ENCODE assay signal across 12 cellular contexts in genomic region chr22:22943521-22944267, GRCh38. TPM values are rescaled to one million over a fixed set of nuclear protein-coding genes. Genes with fewer than 3 reads are reported as not detected.
DNase-seq lines count a peak whose midpoint lies in the region; ATAC-seq, FAIRE-seq and TF ChIP-seq lines count a peak whose summit lies in the region.
"Had no signal": no experiment of that assay in that cellular context is flagged by ENCODE, and none has a peak within 500 bp of the region (broad histone marks: within the 10 kb centered on the region; RNA-seq: fewer than 3 reads in every experiment).

No MANE protein-coding gene starts in this region.

- peak; percentile 27 for DNase-seq in CD14-positive monocyte (ENCODE audit: low spot score)
- no peak for DNase-seq in GM12892 (ENCODE audit: insufficient read length)
- DNase-seq in activated T-helper 2 cell treated with anti-CD3 and anti-CD28 coated beads, Interferon-gamma antibody, Interleukin-2, Interleukin-4, amounts not matched to agents 10 μg/mL and 5 μg/mL and 100 μg/mL, durations not matched to agents 14 hours and 24 hours and 36 hours (ENCODE audit: low spot score): peak; percentile 5
- DNase-seq in mesothelial cell of epicardium (ENCODE audit: low spot score in 2 of 2, unreplicated experiment in 2 of 2): peak; percentile 2 to 21
- no peak for DNase-seq in activated gamma-delta T cell treated with Interleukin-2 at 50 U/mL for 16 hours
- DNase-seq in NK-92 (lab: John Stamatoyannopoulos, UW; ENCODE audit: unreplicated experiment): no peak
- DNase-seq in SW480 (ENCODE audit: low spot score): no peak
- DNase-seq: glutamatergic neuron; naive thymus-derived CD8-positive, alpha-beta T cell had no signal

- TF ChIP-seq CTCF in CD14-positive monocyte (IDR thresholded peaks at IDR 0.05) (no peak), mesothelial cell of epicardium (IDR thresholded peaks at IDR 0.05; ENCODE audit: unreplicated experiment) (no peak)

- H3K27ac Mint-ChIP-seq in CD14-positive monocyte (peak overlapping the region in 4 of 7 donors; percentile 18 to 60 (median 43)), mesothelial cell of epicardium (no peak overlapping the region)
- no peak overlapping the region for H3K27ac Mint-ChIP-seq in activated T-helper 2 cell treated with anti-CD3 and anti-CD28 coated beads, Interferon-gamma antibody, Interleukin-2, Interleukin-4, amounts not matched to agents 10 μg/mL and 5 μg/mL and 100 μg/mL, durations not matched to agents 14 hours and 24 hours and 36 hours

- peaks cover 69% of the 10 kb centered on the region for H3K4me1 Mint-ChIP-seq in CD14-positive monocyte
- peaks cover 14% of the 10 kb centered on the region for H3K4me1 Mint-ChIP-seq in activated T-helper 2 cell treated with anti-CD3 and anti-CD28 coated beads, Interferon-gamma antibody, Interleukin-2, Interleukin-4, amounts not matched to agents 10 μg/mL and 5 μg/mL and 100 μg/mL, durations not matched to agents 14 hours and 24 hours and 36 hours (ENCODE audit: low read depth)
- H3K4me1 Mint-ChIP-seq in mesothelial cell of epicardium: no peaks in the 10 kb centered on the region

- H3K27me3 Mint-ChIP-seq in CD14-positive monocyte (ENCODE audit: low read depth in 3 of 3) (peaks cover 3 to 8% (median 4%) of the 10 kb centered on the region in 3 donors), mesothelial cell of epicardium (ENCODE audit: low read depth) (peaks cover 36% of the 10 kb centered on the region)
- H3K27me3 Mint-ChIP-seq in activated T-helper 2 cell treated with anti-CD3 and anti-CD28 coated beads, Interferon-gamma antibody, Interleukin-2, Interleukin-4, amounts not matched to agents 10 μg/mL and 5 μg/mL and 100 μg/mL, durations not matched to agents 14 hours and 24 hours and 36 hours (ENCODE audit: low read depth): peaks cover 5% of the 10 kb centered on the region

- H3K36me3 Mint-ChIP-seq in CD14-positive monocyte: no peaks in the 10 kb centered on the region
- H3K36me3 Mint-ChIP-seq in activated T-helper 2 cell treated with anti-CD3 and anti-CD28 coated beads, Interferon-gamma antibody, Interleukin-2, Interleukin-4, amounts not matched to agents 10 μg/mL and 5 μg/mL and 100 μg/mL, durations not matched to agents 14 hours and 24 hours and 36 hours (ENCODE audit: low read depth): no peaks in the 10 kb centered on the region
- H3K36me3 Mint-ChIP-seq in mesothelial cell of epicardium: no peaks in the 10 kb centered on the region
- H3K36me3 Mint-ChIP-seq: naive thymus-derived CD8-positive, alpha-beta T cell had no signal

- FAIRE-seq in GM12892 (lab: Jason Lieb, UNC): peak; percentile 9
- FAIRE-seq: astrocyte had no signal

- H3K4me3 Mint-ChIP-seq in CD14-positive monocyte (no peak overlapping the region), mesothelial cell of epicardium (no peak overlapping the region)
- no peak overlapping the region for H3K4me3 Mint-ChIP-seq in activated T-helper 2 cell treated with anti-CD3 and anti-CD28 coated beads, Interferon-gamma antibody, Interleukin-2, Interleukin-4, amounts not matched to agents 10 μg/mL and 5 μg/mL and 100 μg/mL, durations not matched to agents 14 hours and 24 hours and 36 hours (ENCODE audit: low read depth)

- ATAC-seq in GM21723 (IDR thresholded peaks at IDR 0.05; ENCODE audit: unreplicated experiment): no peak

- no peak for TF ChIP-seq POLR2A in GM12892 (IDR thresholded peaks at IDR 0.05; ENCODE audit: low read depth, low read length)

- H3K9me3 Mint-ChIP-seq in CD14-positive monocyte (no peaks in the 10 kb centered on the region), mesothelial cell of epicardium (no peaks in the 10 kb centered on the region)
- no peaks in the 10 kb centered on the region for H3K9me3 Mint-ChIP-seq in activated T-helper 2 cell treated with anti-CD3 and anti-CD28 coated beads, Interferon-gamma antibody, Interleukin-2, Interleukin-4, amounts not matched to agents 10 μg/mL and 5 μg/mL and 100 μg/mL, durations not matched to agents 14 hours and 24 hours and 36 hours
- H3K9me3 Mint-ChIP-seq: naive thymus-derived CD8-positive, alpha-beta T cell had no signal

- intact Hi-C loops in CD14-positive monocyte (cut with micrococcal nuclease): loop anchor here (2.0 kb wide), 2 partner anchors 15 to 21 kb away; no protein-coding TSS in a partner anchor
- intact Hi-C loops in activated T-helper 2 cell treated with anti-CD3 and anti-CD28 coated beads, Interferon-gamma antibody, Interleukin-2, Interleukin-4, amounts not matched to agents 10 μg/mL and 5 μg/mL and 100 μg/mL, durations not matched to agents 14 hours and 24 hours and 36 hours (cut with micrococcal nuclease): no loop called here

RNA-seq across cellular contexts. Expression of gene IGLL5, which starts 56.1 kb away (rescaled TPM):
- polyA plus RNA-seq in CD14-positive monocyte: under 1 TPM in 1 of 2 donors, not detected in 1; 0.38 TPM
- polyA plus RNA-seq in GM12892 (2012; ENCODE audit: missing spikeins): 20.3 TPM
- not detected in 2 replicates for total RNA-seq in activated T-helper 2 cell treated with anti-CD3 and anti-CD28 coated beads, Interferon-gamma antibody, Interleukin-2, Interleukin-4, amounts not matched to agents 10 μg/mL and 5 μg/mL and 100 μg/mL, durations not matched to agents 14 hours and 24 hours and 36 hours
- not detected in 3 replicates for total RNA-seq in mesothelial cell of epicardium
- total RNA-seq: astrocyte, kidney epithelial cell had no signal

Comparison
In these comparisons a context has a peak if more than half of its experiments do, and no peak if none do; other contexts are left out.
1. DNase-seq: peak in CD14-positive monocyte (single experiment), activated T-helper 2 cell treated with anti-CD3 and anti-CD28 coated beads, Interferon-gamma antibody, Interleukin-2, Interleukin-4, amounts not matched to agents 10 μg/mL and 5 μg/mL and 100 μg/mL, durations not matched to agents 14 hours and 24 hours and 36 hours (single experiment) and mesothelial cell of epicardium (2 of 2); none in GM12892 (single experiment), activated gamma-delta T cell treated with Interleukin-2 at 50 U/mL for 16 hours (single experiment), NK-92 (single experiment) and SW480 (single experiment).
2. H3K27ac Mint-ChIP-seq: peak in CD14-positive monocyte (4 of 7); none in activated T-helper 2 cell treated with anti-CD3 and anti-CD28 coated beads, Interferon-gamma antibody, Interleukin-2, Interleukin-4, amounts not matched to agents 10 μg/mL and 5 μg/mL and 100 μg/mL, durations not matched to agents 14 hours and 24 hours and 36 hours (single experiment) and mesothelial cell of epicardium (single experiment).